2 cellular contexts compared by ENCODE assay signal in the genomic region with DNA sequence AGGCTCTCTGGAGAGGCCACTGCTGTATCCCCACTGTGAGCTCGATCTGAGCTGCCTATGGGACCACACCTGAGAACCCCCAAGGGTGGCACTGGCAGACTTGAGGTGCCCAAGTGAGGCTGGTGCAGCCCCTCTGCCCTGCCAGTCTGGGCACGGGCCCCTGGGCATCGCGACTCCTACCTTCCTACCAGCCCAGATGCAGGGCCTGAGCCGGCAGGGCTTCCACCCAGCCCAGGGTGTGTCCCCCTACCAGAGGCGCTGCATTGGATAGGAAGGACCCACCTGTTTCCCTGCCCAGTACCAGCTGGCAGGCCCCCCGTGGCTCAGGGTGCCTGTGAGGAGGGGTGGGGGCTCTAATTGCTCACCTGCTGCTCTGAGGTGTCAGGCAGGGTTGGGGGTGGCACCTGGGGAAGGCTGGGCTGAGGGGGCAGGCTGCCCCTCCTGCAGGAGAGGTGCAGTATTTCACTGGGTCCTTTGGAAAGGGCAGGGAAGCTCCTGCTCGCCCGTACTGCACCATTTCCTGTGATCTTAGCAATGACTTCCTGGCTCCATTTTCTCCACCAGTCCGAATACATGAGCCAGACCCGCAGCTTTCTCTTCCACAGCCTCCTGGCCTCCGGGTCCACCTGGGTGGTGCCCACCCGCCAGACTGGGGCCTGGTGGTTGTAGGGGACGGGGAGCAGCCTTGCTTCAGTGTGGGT.
TF ChIP-seq lines count a peak whose summit lies in the region.

No MANE protein-coding gene starts in this region.

TF ChIP-seq in HepG2, 621 proteins besides CTCF, POLR2A, EP300 and RAD21:
- TF ChIP-seq ZNF644 (CRISPR knock-in tag; IDR thresholded peaks at IDR 0.05; ENCODE audit: low read depth) (no peak), NR2C2 (CRISPR knock-in tag; IDR thresholded peaks at IDR 0.05; ENCODE audit: borderline replicate concordance) (no peak), AHR (CRISPR knock-in tag; IDR thresholded peaks at IDR 0.05) (no peak), ISL2 (CRISPR knock-in tag; IDR thresholded peaks at IDR 0.05) (no peak), ZNF367 (CRISPR knock-in tag; IDR thresholded peaks at IDR 0.05; ENCODE audit: borderline replicate concordance) (no peak), NR3C1 (CRISPR knock-in tag; IDR thresholded peaks at IDR 0.05) (no peak), ZNF790 (CRISPR knock-in tag; IDR thresholded peaks at IDR 0.05; ENCODE audit: borderline replicate concordance) (no peak), FOXM1 (CRISPR knock-in tag; IDR thresholded peaks at IDR 0.05) (no peak), CBFB (CRISPR knock-in tag; IDR thresholded peaks at IDR 0.05) (no peak)
- TF ChIP-seq, protein P1, sequence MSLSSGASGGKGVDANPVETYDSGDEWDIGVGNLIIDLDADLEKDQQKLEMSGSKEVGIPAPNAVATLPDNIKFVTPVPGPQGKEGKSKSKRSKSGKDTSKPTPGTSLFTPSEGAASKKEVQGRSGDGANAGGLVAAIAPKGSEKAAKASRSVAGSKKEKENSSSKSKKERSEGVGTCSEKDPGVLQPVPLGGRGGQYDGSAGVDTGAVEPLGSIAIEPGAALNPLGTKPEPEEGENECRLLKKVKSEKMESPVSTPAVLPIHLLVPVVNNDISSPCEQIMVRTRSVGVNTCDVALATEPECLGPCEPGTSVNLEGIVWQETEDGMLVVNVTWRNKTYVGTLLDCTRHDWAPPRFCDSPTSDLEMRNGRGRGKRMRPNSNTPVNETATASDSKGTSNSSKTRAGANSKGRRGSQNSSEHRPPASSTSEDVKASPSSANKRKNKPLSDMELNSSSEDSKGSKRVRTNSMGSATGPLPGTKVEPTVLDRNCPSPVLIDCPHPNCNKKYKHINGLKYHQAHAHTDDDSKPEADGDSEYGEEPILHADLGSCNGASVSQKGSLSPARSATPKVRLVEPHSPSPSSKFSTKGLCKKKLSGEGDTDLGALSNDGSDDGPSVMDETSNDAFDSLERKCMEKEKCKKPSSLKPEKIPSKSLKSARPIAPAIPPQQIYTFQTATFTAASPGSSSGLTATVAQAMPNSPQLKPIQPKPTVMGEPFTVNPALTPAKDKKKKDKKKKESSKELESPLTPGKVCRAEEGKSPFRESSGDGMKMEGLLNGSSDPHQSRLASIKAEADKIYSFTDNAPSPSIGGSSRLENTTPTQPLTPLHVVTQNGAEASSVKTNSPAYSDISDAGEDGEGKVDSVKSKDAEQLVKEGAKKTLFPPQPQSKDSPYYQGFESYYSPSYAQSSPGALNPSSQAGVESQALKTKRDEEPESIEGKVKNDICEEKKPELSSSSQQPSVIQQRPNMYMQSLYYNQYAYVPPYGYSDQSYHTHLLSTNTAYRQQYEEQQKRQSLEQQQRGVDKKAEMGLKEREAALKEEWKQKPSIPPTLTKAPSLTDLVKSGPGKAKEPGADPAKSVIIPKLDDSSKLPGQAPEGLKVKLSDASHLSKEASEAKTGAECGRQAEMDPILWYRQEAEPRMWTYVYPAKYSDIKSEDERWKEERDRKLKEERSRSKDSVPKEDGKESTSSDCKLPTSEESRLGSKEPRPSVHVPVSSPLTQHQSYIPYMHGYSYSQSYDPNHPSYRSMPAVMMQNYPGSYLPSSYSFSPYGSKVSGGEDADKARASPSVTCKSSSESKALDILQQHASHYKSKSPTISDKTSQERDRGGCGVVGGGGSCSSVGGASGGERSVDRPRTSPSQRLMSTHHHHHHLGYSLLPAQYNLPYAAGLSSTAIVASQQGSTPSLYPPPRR (CRISPR knock-in tag; IDR thresholded peaks at IDR 0.05; ENCODE audit: borderline replicate concordance), result no peak

TF ChIP-seq in GM12891, 5 proteins besides CTCF, POLR2A, EP300 and RAD21:
- TF ChIP-seq POLR2AphosphoS5 (IDR thresholded peaks at IDR 0.05; ENCODE audit: low read depth, low read length) (no peak), TAF1 (IDR thresholded peaks at IDR 0.05; ENCODE audit: low read depth, low read length) (no peak), POU2F2 (IDR thresholded peaks at IDR 0.05; ENCODE audit: low read depth, low read length) (no peak; the same call in 1 of the 2 replicates), SPI1 (IDR thresholded peaks at IDR 0.05; ENCODE audit: low read depth, low read length) (no peak), PAX5 (IDR thresholded peaks at IDR 0.05; ENCODE audit: insufficient read depth, low read length, severe bottlenecking) (no peak)
